Comparison of ENCODE assay signal across 1 cellular context in genomic region chr18:8177330-8178016, GRCh38.
TF ChIP-seq lines count a peak whose summit lies in the region.

No MANE protein-coding gene starts in this region.

TF ChIP-seq in HepG2, 621 proteins besides CTCF, POLR2A, EP300 and RAD21 (continued from another document and continues in another):
- TF ChIP-seq ZNF281 (CRISPR knock-in tag; IDR thresholded peaks at IDR 0.05; ENCODE audit: borderline replicate concordance) (peak; percentile 13; the same call in 1 of the 2 replicates), ZNF768 (CRISPR knock-in tag; IDR thresholded peaks at IDR 0.05) (no peak), SALL1 (CRISPR knock-in tag; IDR thresholded peaks at IDR 0.05) (peak; percentile 61), XBP1 (CRISPR knock-in tag; IDR thresholded peaks at IDR 0.05) (no peak), ZBTB43 (CRISPR knock-in tag; conservative IDR thresholded peaks at IDR 0.05) (no peak), PRDM4 (CRISPR knock-in tag; IDR thresholded peaks at IDR 0.05; ENCODE audit: borderline replicate concordance) (no peak), ZNF607 (CRISPR knock-in tag; IDR thresholded peaks at IDR 0.05; ENCODE audit: borderline replicate concordance) (no peak), DBP (CRISPR knock-in tag; IDR thresholded peaks at IDR 0.05; ENCODE audit: not compliant biosample characterization) (no peak), SP140L (CRISPR knock-in tag; IDR thresholded peaks at IDR 0.05; ENCODE audit: borderline replicate concordance) (no peak), SPEN (CRISPR knock-in tag; IDR thresholded peaks at IDR 0.05; ENCODE audit: low read depth) (peak; percentile 49; the same call in 1 of the 2 replicates), TERF1 (CRISPR knock-in tag; IDR thresholded peaks at IDR 0.05) (no peak), ZNF550 (CRISPR knock-in tag; IDR thresholded peaks at IDR 0.05; ENCODE audit: borderline replicate concordance) (no peak), ZFP91 (CRISPR knock-in tag; IDR thresholded peaks at IDR 0.05; ENCODE audit: borderline replicate concordance) (no peak), NR2F2 (IDR thresholded peaks at IDR 0.05; ENCODE audit: borderline replicate concordance, low read depth) (peak; percentile 83), NFATC3 (CRISPR knock-in tag; IDR thresholded peaks at IDR 0.05) (no peak), ZNF772 (CRISPR knock-in tag; IDR thresholded peaks at IDR 0.05) (no peak), ZNF513 (CRISPR knock-in tag; conservative IDR thresholded peaks at IDR 0.05) (no peak), ZBTB49 (CRISPR knock-in tag; IDR thresholded peaks at IDR 0.05; ENCODE audit: borderline replicate concordance) (no peak), MIER2 (CRISPR knock-in tag; IDR thresholded peaks at IDR 0.05) (no peak), KDM6A (CRISPR knock-in tag; IDR thresholded peaks at IDR 0.05; ENCODE audit: low read depth) (peak; percentile 46; the same call in 1 of the 2 replicates), BCL6 (CRISPR knock-in tag; IDR thresholded peaks at IDR 0.05) (peak; percentile 95), HNRNPH1 (optimal IDR thresholded peaks at IDR 0.05; ENCODE audit: low read depth, low read length) (no peak), ZNF280B (CRISPR knock-in tag; IDR thresholded peaks at IDR 0.05; ENCODE audit: borderline replicate concordance) (no peak), ISL2 (CRISPR knock-in tag; IDR thresholded peaks at IDR 0.05) (peak; percentile 39; the same call in 1 of the 2 replicates), ZNF235 (CRISPR knock-in tag; IDR thresholded peaks at IDR 0.05; ENCODE audit: borderline replicate concordance) (no peak), BCLAF1 (IDR thresholded peaks at IDR 0.05) (no peak), JARID2 (CRISPR knock-in tag; IDR thresholded peaks at IDR 0.05; ENCODE audit: insufficient replicate concordance) (no peak), SOX6 (IDR thresholded peaks at IDR 0.05) (no peak), SOX6 (CRISPR knock-in tag; IDR thresholded peaks at IDR 0.05) (peak; percentile 58; the same call in 1 of the 2 replicates), GRHL1 (CRISPR knock-in tag; conservative IDR thresholded peaks at IDR 0.05) (no peak)
